ENCODE assay signal across 23 cellular contexts in genomic region chr15:36499751-36500389, GRCh38.
DNase-seq lines count a peak whose midpoint lies in the region; ATAC-seq and TF ChIP-seq lines count a peak whose summit lies in the region.
"Had no signal": no experiment of that assay in that cellular context is flagged by ENCODE, and none has a peak within 500 bp of the region (broad histone marks: within the 10 kb centered on the region; RNA-seq: fewer than 3 reads in every experiment).

No MANE protein-coding gene starts in this region.

- H3K23ac ChIP-seq in IMR-90 (ENCODE audit: low read depth, low read length) = no peak overlapping the region; the same call in 1 of the 2 replicates

- peak overlapping the region in 1 of 2 experiments; percentile 85; a peak in 2 of 4 replicates for H4K8ac ChIP-seq in IMR-90 (ENCODE audit: low read depth in 2 of 2, low read length in 2 of 2)

- H3K9me3 Mint-ChIP-seq in endodermal cell (no peaks in the 10 kb centered on the region), nephron progenitor cell (no peaks in the 10 kb centered on the region), CD14-positive monocyte (no peaks in the 10 kb centered on the region)
- H3K9me3 Mint-ChIP-seq: activated naive CD4-positive, alpha-beta T cell treated with anti-CD3 and anti-CD28 coated beads for 36 hours; natural killer cell treated with Interleukin-12 subunit alpha and Interleukin-12 subunit beta and Interleukin-15 and Interleukin-18, amount 100 ng/mL, for 72 hours had no signal

- H3K4me1 ChIP-seq in IMR-90 (ENCODE audit: control insufficient read depth, insufficient read depth, low read length) (peaks cover 4% of the 10 kb centered on the region), endodermal cell (ENCODE audit: control insufficient read depth, insufficient read depth, low read length) (no peaks in the 10 kb centered on the region)
- H3K4me1 ChIP-seq: foreskin keratinocyte, psoas muscle, SJCRH30, upper lobe of right lung had no signal

- ATAC-seq in IMR-90 (ENCODE audit: low read depth) (peak; percentile 61), GM18519 (IDR thresholded peaks at IDR 0.05; ENCODE audit: low FRiP score, unreplicated experiment) (no peak), GM21576 (IDR thresholded peaks at IDR 0.05; ENCODE audit: unreplicated experiment) (no peak)
- ATAC-seq: foreskin keratinocyte; natural killer cell treated with Interleukin-12 subunit alpha and Interleukin-12 subunit beta and Interleukin-15 and Interleukin-18, amount 100 ng/mL, for 72 hours; psoas muscle; upper lobe of right lung had no signal

- no TSS peak for BruUV-seq in IMR-90 (replicated peaks; lab: Mats Ljungman, UMichigan)

- H3K9me3 ChIP-seq in IMR-90 (ENCODE audit: control insufficient read depth, insufficient read depth, low read length) = no peaks in the 10 kb centered on the region
- no peaks in the 10 kb centered on the region for H3K9me3 ChIP-seq in endodermal cell (ENCODE audit: control insufficient read depth, low read length)
- H3K9me3 ChIP-seq: ascending aorta, psoas muscle, SJCRH30, upper lobe of right lung had no signal

- H3K27me3 Mint-ChIP-seq in endodermal cell (ENCODE audit: insufficient read depth) (no peaks in the 10 kb centered on the region), nephron progenitor cell (ENCODE audit: low read depth, poor library complexity) (no peaks in the 10 kb centered on the region), CD14-positive monocyte (ENCODE audit: low read depth in 3 of 3) (peaks cover 2 to 5% (median 3%) of the 10 kb centered on the region in 3 donors)

- H2BK20ac ChIP-seq in IMR-90 (ENCODE audit: low read depth, low read length) = peak overlapping the region; percentile 83

- peaks cover 28% of the 10 kb centered on the region for H3K4me1 Mint-ChIP-seq in endodermal cell
- peaks cover 86% of the 10 kb centered on the region for H3K4me1 Mint-ChIP-seq in nephron progenitor cell
- H3K4me1 Mint-ChIP-seq in CD14-positive monocyte = no peaks in the 10 kb centered on the region

- no peaks in the 10 kb centered on the region for H3K9me1 ChIP-seq in IMR-90 (ENCODE audit: insufficient read depth, low read length)

- H2AK5ac ChIP-seq in IMR-90 (ENCODE audit: low read depth, low read length) = no peak overlapping the region

- no peak for TF ChIP-seq RAD21 in IMR-90 (IDR thresholded peaks at IDR 0.05; ENCODE audit: low read length)

- no peak overlapping the region for H2AFZ ChIP-seq in IMR-90 (replicated peaks; ENCODE audit: low read length, poor library complexity)

- TF ChIP-seq CTCF in IMR-90 (conservative IDR thresholded peaks at IDR 0.05; ENCODE audit: low read depth, low read length) (no peak), endodermal cell (conservative IDR thresholded peaks at IDR 0.05) (no peak), nephron progenitor cell (IDR thresholded peaks at IDR 0.05) (no peak), CD14-positive monocyte (IDR thresholded peaks at IDR 0.05) (no peak)

- WGBS in IMR-90 (ENCODE audit: extremely low coverage in 2 of 2, insufficient read length in 1 of 2), 2 experiments = no CpG with 5 or more reads among the region's 3 CpGs
- WGBS in endodermal cell (ENCODE audit: insufficient coverage in 1 of 2, insufficient read length in 1 of 2), 2 experiments = 0 to 62% methylated on average over 1 to 3 of the region's 3 CpGs

- H3K4me3 ChIP-seq in IMR-90 (ENCODE audit: insufficient read depth, low read depth, low read length) (no peak overlapping the region), endodermal cell (ENCODE audit: low read length) (no peak overlapping the region)
- H3K4me3 ChIP-seq: psoas muscle, SJCRH30, upper lobe of right lung had no signal

- H3K36me3 Mint-ChIP-seq in endodermal cell (ENCODE audit: low read depth) (no peaks in the 10 kb centered on the region), nephron progenitor cell (ENCODE audit: low read depth) (no peaks in the 10 kb centered on the region), CD14-positive monocyte (no peaks in the 10 kb centered on the region)
- H3K36me3 Mint-ChIP-seq: natural killer cell treated with Interleukin-12 subunit alpha and Interleukin-12 subunit beta and Interleukin-15 and Interleukin-18, amount 100 ng/mL, for 72 hours had no signal

- H3K4ac ChIP-seq in IMR-90 (ENCODE audit: low read depth, low read length) = peak overlapping the region; percentile 45; the same call in 1 of the 2 replicates

- H3K14ac ChIP-seq in IMR-90 (replicated peaks; ENCODE audit: low read depth, low read length) = peak overlapping the region; percentile 38; the same call in 1 of the 2 replicates

- H3K4me3 Mint-ChIP-seq in endodermal cell (no peak overlapping the region), nephron progenitor cell (peak overlapping the region; percentile 9), CD14-positive monocyte (no peak overlapping the region)
- H3K4me3 Mint-ChIP-seq: activated naive CD4-positive, alpha-beta T cell treated with anti-CD3 and anti-CD28 coated beads for 36 hours; natural killer cell treated with Interleukin-12 subunit alpha and Interleukin-12 subunit beta and Interleukin-15 and Interleukin-18, amount 100 ng/mL, for 72 hours had no signal

- no peaks in the 10 kb centered on the region for H3K79me1 ChIP-seq in IMR-90 (ENCODE audit: low read depth in 1 of 2, low read length in 2 of 2)

- POLR2A ChIA-PET in IMR-90 (lab: Charles Lee; ENCODE audit: unreplicated experiment) = no interaction called here

- H3K36me3 ChIP-seq in IMR-90 (ENCODE audit: control insufficient read depth, insufficient read depth, low read length) (no peaks in the 10 kb centered on the region), endodermal cell (ENCODE audit: control insufficient read depth, insufficient read depth, low read length) (no peaks in the 10 kb centered on the region)
- H3K36me3 ChIP-seq: ascending aorta, SJCRH30, upper lobe of right lung had no signal

- CTCF ChIA-PET in IMR-90 (lab: Yijun Ruan, JAX) = interaction anchor here (0.5 to 1.1 kb wide), 2 partner anchors 99 to 181 kb away, joined by 3 to 4 read pairs; no protein-coding TSS in a partner anchor

- H3K9ac ChIP-seq in IMR-90 (ENCODE audit: low read depth, low read length) (no peak overlapping the region), endodermal cell (ENCODE audit: extremely low read depth, low read length, poor library complexity, severe bottlenecking) (no peak overlapping the region)

- H3K18ac ChIP-seq in IMR-90 (ENCODE audit: low read depth, low read length) = peak overlapping the region; percentile 76; the same call in 1 of the 2 replicates

- no peak for TF ChIP-seq POLR2A in IMR-90 (IDR thresholded peaks at IDR 0.05; ENCODE audit: low read depth, low read length)

- peak overlapping the region; percentile 78 for H3K27ac ChIP-seq in IMR-90 (ENCODE audit: insufficient read depth, low read length)
- H3K27ac ChIP-seq in endodermal cell (ENCODE audit: low read depth, low read length) = peak overlapping the region; percentile 50
- H3K27ac ChIP-seq: foreskin keratinocyte, psoas muscle, SJCRH30, upper lobe of right lung had no signal

- intact Hi-C loops in IMR-90 (cut with micrococcal nuclease) (loop anchor here (5.0 to 10.0 kb wide), 6 partner anchors 155 to 983 kb away; partner anchors contain the start of gene MEIS2), CD14-positive monocyte (cut with micrococcal nuclease) (no loop called here)

- DNase-seq in EL (peak; percentile 4), IMR-90 (peak; percentile 20), endodermal cell (no peak), nephron progenitor cell (no peak), pons (ENCODE audit: low spot score) (no peak), CD14-positive monocyte (ENCODE audit: low spot score) (no peak)
- DNase-seq: activated CD4-positive, alpha-beta T cell treated with anti-CD3 and anti-CD28 coated beads, Interleukin-2, amount 50 U/mL, for 48 hours; activated naive CD4-positive, alpha-beta T cell treated with anti-CD3 and anti-CD28 coated beads for 36 hours; foreskin keratinocyte; GDM1; hypothalamus; NCI-H1092; NCI-H2107; psoas muscle; SJCRH30; small intestine; stimulated activated CD4-positive, alpha-beta T cell treated with anti-CD3 and anti-CD28 coated beads, Interleukin-4, amount 100 ng/mL, for 24 hours; T-helper 2 cell; upper lobe of right lung had no signal

- no peaks in the 10 kb centered on the region for H3K27me3 ChIP-seq in IMR-90 (ENCODE audit: control insufficient read depth, insufficient read depth, low read length)
- no peaks in the 10 kb centered on the region for H3K27me3 ChIP-seq in endodermal cell (ENCODE audit: control insufficient read depth, insufficient read depth, low read length, poor library complexity, severe bottlenecking)
- H3K27me3 ChIP-seq: ascending aorta, foreskin keratinocyte, upper lobe of right lung had no signal

- peak overlapping the region; percentile 77 for H2BK5ac ChIP-seq in IMR-90 (ENCODE audit: low read depth, low read length, poor library complexity, severe bottlenecking)

- dilution Hi-C loops in IMR-90 (cut with HindIII; ENCODE audit: low sequenced_read_pairs, unreplicated experiment) = no loop called here

- H2AK9ac ChIP-seq in IMR-90 (replicated peaks; ENCODE audit: low read depth, low read length, poor library complexity) = no peak overlapping the region

- H4K91ac ChIP-seq in IMR-90 (ENCODE audit: insufficient read depth, low read depth, low read length) = no peak overlapping the region

- peak overlapping the region; percentile 20; the same call in 1 of the 2 replicates for H3K4me2 ChIP-seq in IMR-90 (ENCODE audit: low read depth, low read length)

- no peak overlapping the region for H3K56ac ChIP-seq in IMR-90 (ENCODE audit: extremely low read depth, insufficient read depth, low read length)

- no peaks in the 10 kb centered on the region for H4K20me1 ChIP-seq in IMR-90 (ENCODE audit: insufficient read depth, low read length)

- no peak overlapping the region for H3K27ac Mint-ChIP-seq in endodermal cell
- peak overlapping the region; percentile 83 for H3K27ac Mint-ChIP-seq in nephron progenitor cell
- no peak overlapping the region for H3K27ac Mint-ChIP-seq in CD14-positive monocyte
- H3K27ac Mint-ChIP-seq: activated naive CD4-positive, alpha-beta T cell treated with anti-CD3 and anti-CD28 coated beads for 36 hours; natural killer cell treated with Interleukin-12 subunit alpha and Interleukin-12 subunit beta and Interleukin-15 and Interleukin-18, amount 100 ng/mL, for 72 hours had no signal

- in situ Hi-C loops in IMR-90 (cut with MboI; ENCODE audit: low sequenced_read_pairs) = loop anchor here (25.0 kb wide), 3 partner anchors 637 to 1387 kb away; partner anchors contain the start of gene DPH6

- H2BK120ac ChIP-seq in IMR-90 (ENCODE audit: low read depth, low read length) = peak overlapping the region; percentile 85

- peak overlapping the region; percentile 16; the same call in 1 of the 3 replicates for H2BK15ac ChIP-seq in IMR-90 (ENCODE audit: low read depth, low read length)

- peak overlapping the region; percentile 2; the same call in 1 of the 2 replicates for H4K5ac ChIP-seq in IMR-90 (ENCODE audit: low read depth, low read length)

TF ChIP-seq in IMR-90, 13 proteins besides CTCF, POLR2A, EP300 and RAD21 (continues in another document):
- TF ChIP-seq RCOR1 (IDR thresholded peaks at IDR 0.05; ENCODE audit: insufficient replicate concordance, low read length) (no peak), MAFK (IDR thresholded peaks at IDR 0.05; ENCODE audit: low read depth, low read length) (no peak), MXI1 (IDR thresholded peaks at IDR 0.05; ENCODE audit: borderline replicate concordance, low read depth, low read length) (no peak), MAZ (IDR thresholded peaks at IDR 0.05; ENCODE audit: borderline replicate concordance, low read depth, low read length) (no peak)

Comparison
In these comparisons a context has a peak if more than half of its experiments do, and no peak if none do; other contexts are left out.
1. DNase-seq: peak in EL (single experiment) and IMR-90 (single experiment); none in endodermal cell (single experiment), nephron progenitor cell (single experiment), pons (single experiment) and CD14-positive monocyte (single experiment).